In the genomic region with DNA sequence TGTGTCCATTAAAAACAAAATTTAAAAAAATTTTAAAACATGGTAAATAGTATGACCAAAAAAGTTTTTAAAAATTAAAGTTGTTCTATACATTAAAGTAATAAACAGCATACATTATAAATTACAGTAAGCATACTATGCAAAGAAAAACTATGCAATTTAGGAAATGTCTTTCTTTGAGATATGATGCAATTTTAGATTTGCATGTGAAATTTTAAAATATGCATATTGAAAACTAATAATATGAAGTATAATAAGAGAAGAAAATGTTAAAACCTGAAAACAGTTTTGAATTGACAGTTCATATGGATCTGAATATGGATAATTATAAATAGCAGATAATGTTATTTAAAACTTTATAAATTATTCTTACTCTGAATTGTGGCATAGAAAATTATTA, we compare ENCODE assay signal across 25 cellular contexts.
"Had no signal": no experiment of that assay in that cellular context is flagged by ENCODE, and none has a peak within 500 bp of the region (broad histone marks: within the 10 kb centered on the region; RNA-seq: fewer than 3 reads in every experiment).

No MANE protein-coding gene starts in this region.

- ATAC-seq: T-cell had no signal

- H3K4me2 ChIP-seq: SK-N-SH had no signal

- H3K9ac ChIP-seq: SK-N-SH had no signal

- H3K4me3 ChIP-seq: MG63, SJSA1 had no signal

- H3K9me3 ChIP-seq: MG63, SJSA1, SK-N-SH had no signal

- H3K27ac ChIP-seq: HL-60, SJSA1 had no signal

- H3K27me3 ChIP-seq: MG63, SJSA1 had no signal

- DNase-seq: Karpas-422, KG1, MG63, NCI-H1092, NCI-H1105 treated with DMSO at 0.1 percent for 48 hours, NCI-H1417 treated with DMSO at 0.1 percent for 48 hours, NCI-H146, NCI-H1694 treated with DMSO at 0.1 percent for 48 hours, NCI-H1930, NCI-H2081, NCI-H2107, NCI-H2227 treated with DMSO at 0.1 percent for 48 hours, NCI-H524 treated with DMSO at 0.1 percent for 48 hours, NCI-H69, NCI-H774, Right ventricle myocardium superior, RPMI8226, SIG-M5, SK-N-SH, SW 1271, T-cell had no signal

- FAIRE-seq: HTR-8/SVneo, RCC 7860 had no signal
